In genomic region chr5:68337235-68337634, GRCh38 we compare ENCODE assay signal across 25 cellular contexts.
"Had no signal": no experiment of that assay in that cellular context is flagged by ENCODE, and none has a peak within 500 bp of the region (broad histone marks: within the 10 kb centered on the region; RNA-seq: fewer than 3 reads in every experiment).

No MANE protein-coding gene starts in this region.

- H3K9me3 ChIP-seq: ascending aorta, gastroesophageal sphincter had no signal

- H3K27ac ChIP-seq: ascending aorta, coronary artery, dorsolateral prefrontal cortex, gastroesophageal sphincter had no signal

- H3K4me3 ChIP-seq: ascending aorta, coronary artery, dorsolateral prefrontal cortex, gastroesophageal sphincter had no signal

- FAIRE-seq: bronchial epithelial cell had no signal

- H3K36me3 ChIP-seq: ascending aorta, gastroesophageal sphincter had no signal

- H3K4me1 ChIP-seq: ascending aorta had no signal

- ATAC-seq: activated CD4-positive, alpha-beta T cell treated with anti-CD3 and anti-CD28 coated beads for 36 hours; activated naive CD4-positive, alpha-beta T cell treated with anti-CD3 and anti-CD28 coated beads, Interleukin-2, amount 50 U/mL, for 72 hours; activated T-cell treated with anti-CD3 and anti-CD28 coated beads, Interleukin-2, amount 50 U/mL, for 72 hours; esophagus mucosa; gastroesophageal sphincter had no signal

- H3K27me3 ChIP-seq: ascending aorta, dorsolateral prefrontal cortex, gastroesophageal sphincter had no signal

- DNase-seq: activated CD4-positive, alpha-beta memory T cell treated with anti-CD3 and anti-CD28 coated beads, Interleukin-2, amount 10 ng/mL, durations not matched to agents 7 days and 5 days; activated CD4-positive, alpha-beta T cell treated with anti-CD3 and anti-CD28 coated beads for 36 hours; activated CD4-positive, alpha-beta T cell treated with anti-CD3 and anti-CD28 coated beads, Interleukin-2, amount 10 ng/mL, durations not matched to agents 7 days and 5 days; activated CD4-positive, alpha-beta T cell treated with anti-CD3 and anti-CD28 coated beads, Interleukin-2, amount 50 U/mL, for 4 hours; activated CD4-positive, CD25-positive, alpha-beta regulatory T cell; activated CD4-positive, CD25-positive, alpha-beta regulatory T cell treated with anti-CD3 and anti-CD28 coated beads, Interleukin-2, amount 50 U/mL, for 72 hours; activated CD8-positive, alpha-beta memory T cell treated with anti-CD3 and anti-CD28 coated beads, Interleukin-2, amount 50 U/mL, for 48 hours; activated gamma-delta T cell; activated naive CD4-positive, alpha-beta T cell; activated naive CD4-positive, alpha-beta T cell treated with anti-CD3 and anti-CD28 coated beads, Interleukin-2, amount 10 ng/mL, durations not matched to agents 7 days and 5 days; activated naive CD8-positive, alpha-beta T cell treated with anti-CD3 and anti-CD28 coated beads, Interleukin-2, amount 10 ng/mL, durations not matched to agents 7 days and 5 days; activated T-cell treated with anti-CD3 and anti-CD28 coated beads for 4 hours; activated T-cell treated with anti-CD3 and anti-CD28 coated beads, Interleukin-2, amount 50 U/mL, for 24 hours; activated T-cell treated with anti-CD3 and anti-CD28 coated beads, Interleukin-2, amount 50 U/mL, for 72 hours; dorsolateral prefrontal cortex; effector memory CD4-positive, alpha-beta T cell; endodermal cell; foreskin melanocyte; T-helper 2 cell had no signal
